Comparison of ENCODE assay signal across 7 cellular contexts in genomic region chr22:37894939-37895670, GRCh38. TPM values are rescaled to one million over a fixed set of nuclear protein-coding genes. Genes with fewer than 3 reads are reported as not detected.
DNase-seq lines count a peak whose midpoint lies in the region; ATAC-seq and TF ChIP-seq lines count a peak whose summit lies in the region.
"Had no signal": no experiment of that assay in that cellular context is flagged by ENCODE, and none has a peak within 500 bp of the region (broad histone marks: within the 10 kb centered on the region; RNA-seq: fewer than 3 reads in every experiment).

No MANE protein-coding gene starts in this region.

- H3K27me3 Mint-ChIP-seq in WTC11 (ENCODE audit: low read depth), result no peaks in the 10 kb centered on the region

- H3K9me3 ChIP-seq in A673 (ENCODE audit: low read depth, low read length, poor library complexity, severe bottlenecking), result no peaks in the 10 kb centered on the region

- peak; percentile 52 for ATAC-seq in WTC11

- peaks cover 3% of the 10 kb centered on the region for H3K36me3 ChIP-seq in A673 (ENCODE audit: insufficient read depth, low read length, poor library complexity, severe bottlenecking)

- H3K27me3 ChIP-seq in A673 (replicated peaks; ENCODE audit: insufficient read depth, low read depth, low read length, poor library complexity) (no peaks in the 10 kb centered on the region), layer of hippocampus (ENCODE audit: control insufficient read depth, insufficient read depth, low read length) (no peaks in the 10 kb centered on the region)

- no peaks in the 10 kb centered on the region for H3K4me1 ChIP-seq in A673 (ENCODE audit: insufficient read depth, low read length, poor library complexity, severe bottlenecking)

- H3K27ac ChIP-seq in A673 (ENCODE audit: low read depth, low read length, poor library complexity, severe bottlenecking), result peak overlapping the region; percentile 42
- peak overlapping the region; percentile 99 for H3K27ac ChIP-seq in layer of hippocampus (ENCODE audit: low read depth, low read length)
- H3K27ac ChIP-seq: C4-2B had no signal

- CTCF ChIA-PET in A673 (lab: Charles Lee) (no interaction called here), WTC11 (lab: Charles Lee) (interaction anchor here (2.8 to 5.7 kb wide), 4 partner anchors 7 to 38 kb away, joined by 12 to 47 read pairs (median 27); partner anchors contain the start of gene MICALL1)

- TF ChIP-seq CTCF in A673 (conservative IDR thresholded peaks at IDR 0.05; ENCODE audit: low read depth, low read length), result no peak
- no peak for TF ChIP-seq CTCF in WTC11 (IDR thresholded peaks at IDR 0.05)

- POLR2A ChIA-PET in A673 (lab: Charles Lee; ENCODE audit: low non-redundant PET), result no interaction called here
- POLR2A ChIA-PET in WTC11 (lab: Charles Lee), result interaction anchor here (0.6 kb wide), 1 partner anchor 17 kb away, joined by 4 read pairs; no protein-coding TSS in a partner anchor

- no TSS peak for BruUV-seq in A673 (replicated peaks; lab: Mats Ljungman, UMichigan)

- H3K36me3 Mint-ChIP-seq in WTC11, result peaks cover 1% of the 10 kb centered on the region

- intact Hi-C loops in A673 (cut with micrococcal nuclease; ENCODE audit: unreplicated experiment), result no loop called here

- no peak overlapping the region for H3K4me3 Mint-ChIP-seq in WTC11

- peak overlapping the region; percentile 94 for H3K27ac Mint-ChIP-seq in WTC11

- no peak overlapping the region for H3K4me3 ChIP-seq in A673 (ENCODE audit: low read depth, low read length, poor library complexity, severe bottlenecking)

- no peaks in the 10 kb centered on the region for H3K9me3 Mint-ChIP-seq in WTC11

- DNase-seq in A673 (ENCODE audit: low spot score), result no peak
- peak; percentile 41 for DNase-seq in WTC11 (ENCODE audit: low spot score)
- no peak for DNase-seq in GM19238 (ENCODE audit: insufficient read length, low spot score)
- DNase-seq in germinal center (ENCODE audit: low spot score), result no peak
- DNase-seq in COLO829 (ENCODE audit: low spot score), result no peak

- H3K4me1 Mint-ChIP-seq in WTC11, result peaks cover 51% of the 10 kb centered on the region

TF ChIP-seq in WTC11, 78 proteins besides CTCF, POLR2A, EP300 and RAD21:
- TF ChIP-seq GABPB1 (CRISPR knock-in tag; IDR thresholded peaks at IDR 0.05) (no peak), ZNF416 (CRISPR knock-in tag; IDR thresholded peaks at IDR 0.05) (no peak), RORB (CRISPR knock-in tag; IDR thresholded peaks at IDR 0.05) (no peak), JAZF1 (CRISPR knock-in tag; IDR thresholded peaks at IDR 0.05) (no peak), KAT7 (CRISPR knock-in tag; IDR thresholded peaks at IDR 0.05; ENCODE audit: borderline replicate concordance) (no peak), ZNF532 (CRISPR knock-in tag; IDR thresholded peaks at IDR 0.05; ENCODE audit: borderline replicate concordance) (no peak), ZNF423 (CRISPR knock-in tag; IDR thresholded peaks at IDR 0.05) (no peak), ZMAT4 (CRISPR knock-in tag; IDR thresholded peaks at IDR 0.05) (no peak), MAX (CRISPR knock-in tag; IDR thresholded peaks at IDR 0.05) (no peak), HMGA2 (CRISPR knock-in tag; IDR thresholded peaks at IDR 0.05) (no peak), JUN (CRISPR knock-in tag; IDR thresholded peaks at IDR 0.05) (no peak)

RNA-seq across cellular contexts. Expression of gene MICALL1, which starts 11.0 kb away (rescaled TPM):
- total RNA-seq in A673 (2021) (32.4 and 33.0 TPM in 2 replicates), WTC11 (2021) (34.1 to 47.2 TPM (median 38.6 TPM) in 3 replicates)

RNA-seq across cellular contexts. Expression of gene EIF3L, which starts 45.9 kb away (rescaled TPM):
- 492 and 528 TPM in 2 replicates for total RNA-seq in A673 (2021)
- total RNA-seq in WTC11 (2021), result 611 to 645 TPM (median 645 TPM) in 3 replicates

RNA-seq across cellular contexts. Expression of gene ANKRD54, which starts 51.0 kb away (rescaled TPM):
- total RNA-seq in A673 (2021) (29.5 and 32.9 TPM in 2 replicates), WTC11 (2021) (17.1 to 19.1 TPM (median 17.9 TPM) in 3 replicates)

RNA-seq across cellular contexts. Expression of gene C22orf23, which starts 58.3 kb away (rescaled TPM):
- total RNA-seq in A673 (2021) (0.64 and 0.66 TPM in 2 replicates), WTC11 (2021) (0.16 to 0.96 TPM (median 0.72 TPM) in 3 replicates)

RNA-seq across cellular contexts. Expression of gene POLR2F, which starts 58.4 kb away (rescaled TPM):
- total RNA-seq in A673 (2021) (150 and 162 TPM in 2 replicates), WTC11 (2021) (128 to 138 TPM (median 132 TPM) in 3 replicates)
